1 cellular context compared by ENCODE assay signal in the genomic region with DNA sequence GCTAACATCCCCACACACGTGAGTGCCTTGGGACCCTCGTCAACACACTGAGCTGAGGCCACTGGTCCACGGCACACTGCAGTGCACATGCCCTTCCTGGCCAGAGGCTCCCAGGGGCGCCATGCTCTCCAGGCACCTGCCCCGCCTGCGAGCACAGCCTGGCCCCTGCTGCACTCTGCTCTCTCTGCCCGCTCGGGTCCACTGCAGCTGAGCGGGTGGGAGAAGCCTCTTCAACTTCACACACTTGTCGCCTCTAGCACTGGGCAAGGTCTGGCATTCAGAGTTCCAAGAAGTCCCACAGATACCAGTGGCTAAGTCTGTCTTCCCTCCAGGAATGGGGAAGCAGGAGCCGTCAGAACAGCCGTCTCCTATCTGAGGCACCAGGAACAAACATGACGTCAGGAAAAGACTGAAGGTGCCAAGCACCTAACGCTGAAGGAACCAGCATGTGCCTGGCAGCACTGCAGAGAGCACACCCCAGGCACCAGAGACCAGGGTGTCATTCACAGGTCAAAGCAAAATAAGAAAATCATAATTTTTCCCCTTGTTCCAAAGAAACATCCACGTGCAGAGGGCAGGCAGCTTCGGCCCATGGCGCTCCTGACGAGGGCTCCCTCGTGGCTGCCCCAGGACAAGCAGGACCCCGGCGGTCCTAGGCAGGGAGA.
TF ChIP-seq lines count a peak whose summit lies in the region.

No MANE protein-coding gene starts in this region.

TF ChIP-seq in IMR-90, 13 proteins besides CTCF, POLR2A, EP300 and RAD21 (continued from another document):
- peak; percentile 77 for TF ChIP-seq BHLHE40 (IDR thresholded peaks at IDR 0.05; ENCODE audit: low read depth, low read length)
